ENCODE assay signal across 8 cellular contexts in genomic region chr10:87436104-87436503, GRCh38.
DNase-seq lines count a peak whose midpoint lies in the region; ATAC-seq and TF ChIP-seq lines count a peak whose summit lies in the region.
"Not testable (repeated sequence)": the region's sequence is repeated elsewhere in the genome, so short reads cannot be mapped to it uniquely, and the experiment has no call there.

No MANE protein-coding gene starts in this region.

- POLR2A ChIA-PET in activated B cell treated with CpG ODN at 0.5 μM for 24 hours (lab: Charles Lee): not testable (repeated sequence)

- not testable (repeated sequence) for DNase-seq in GM23338 (ENCODE audit: low spot score); activated B cell treated with CpG ODN at 0.5 μM for 24 hours
- DNase-seq in adrenal gland: peak in 4 of 7 donors; percentile 22 to 53 (median 36)
- peak; percentile 49 to 55 (median 53) for DNase-seq in right cardiac atrium
- DNase-seq in progenitor cell of endocrine pancreas (ENCODE audit: low spot score, unreplicated experiment): peak; percentile 11

- not testable (repeated sequence) for H3K27ac ChIP-seq in 22Rv1; GM23338 (ENCODE audit: low read depth); adrenal gland; right cardiac atrium (ENCODE audit: low read length)

- H3K79me2 ChIP-seq in GM23338 (replicated peaks; ENCODE audit: insufficient read depth): not testable (repeated sequence)

- H3K4me3 Mint-ChIP-seq in GM23338; activated B cell treated with CpG ODN at 0.5 μM for 24 hours; progenitor cell of endocrine pancreas (ENCODE audit: low read depth): not testable (repeated sequence)

- H3K9me3 Mint-ChIP-seq in GM23338; activated B cell treated with CpG ODN at 0.5 μM for 24 hours; progenitor cell of endocrine pancreas (ENCODE audit: low read depth): not testable (repeated sequence)

- CTCF ChIA-PET in activated B cell treated with CpG ODN at 0.5 μM for 24 hours (lab: Charles Lee): not testable (repeated sequence)

- H3K4me1 ChIP-seq in GM23338 (ENCODE audit: insufficient read depth); adrenal gland (replicated peaks in 1 of 2); right cardiac atrium (ENCODE audit: control insufficient read depth, insufficient read depth, low read length): not testable (repeated sequence)

- peak; percentile 80 for ATAC-seq in GM19023 (IDR thresholded peaks at IDR 0.05; ENCODE audit: unreplicated experiment)
- ATAC-seq in GM23338: peak; percentile 99
- ATAC-seq in HG03196 (IDR thresholded peaks at IDR 0.05; ENCODE audit: unreplicated experiment): peak; percentile 75
- peak; percentile 97 for ATAC-seq in activated B cell treated with CpG ODN at 0.5 μM for 24 hours (ENCODE audit: low read depth)
- peak; percentile 94 to 97 for ATAC-seq in right cardiac atrium

- not testable (repeated sequence) for H3K27me3 ChIP-seq in GM23338 (ENCODE audit: insufficient read depth); adrenal gland; right cardiac atrium (ENCODE audit: control insufficient read depth, insufficient read depth)

- H3K4me1 Mint-ChIP-seq in GM23338; activated B cell treated with CpG ODN at 0.5 μM for 24 hours; progenitor cell of endocrine pancreas (ENCODE audit: low read depth): not testable (repeated sequence)

- not testable (repeated sequence) for H3K27ac Mint-ChIP-seq in GM23338, activated B cell treated with CpG ODN at 0.5 μM for 24 hours, progenitor cell of endocrine pancreas

- WGBS in adrenal gland, 4 donors: 0 to 1% methylated on average over 11 of the region's 14 CpGs; no CpG with 5 or more reads in 2 of the 4 donors
- WGBS in right cardiac atrium: under 1% methylated on average over 11 of the region's 14 CpGs

- H4K20me1 ChIP-seq in GM23338 (replicated peaks; ENCODE audit: insufficient read depth): not testable (repeated sequence)

- H2AFZ ChIP-seq in GM23338: not testable (repeated sequence)

- not testable (repeated sequence) for H3K36me3 ChIP-seq in GM23338 (ENCODE audit: insufficient read depth); adrenal gland (replicated peaks in 1 of 2)

- H3K36me3 Mint-ChIP-seq in GM23338 (ENCODE audit: low read depth); activated B cell treated with CpG ODN at 0.5 μM for 24 hours (ENCODE audit: low read depth); progenitor cell of endocrine pancreas (ENCODE audit: insufficient read depth): not testable (repeated sequence)

- H3K9me2 ChIP-seq in GM23338 (ENCODE audit: insufficient read depth): not testable (repeated sequence)

- not testable (repeated sequence) for H3K27me3 Mint-ChIP-seq in GM23338 (ENCODE audit: insufficient read depth, low read depth, poor library complexity); activated B cell treated with CpG ODN at 0.5 μM for 24 hours; progenitor cell of endocrine pancreas

- H3K9me3 ChIP-seq in adrenal gland (replicated peaks in 1 of 3); right cardiac atrium (ENCODE audit: control insufficient read depth, low read length): not testable (repeated sequence)

- intact Hi-C loops in activated B cell treated with CpG ODN at 0.5 μM for 24 hours (cut with micrococcal nuclease); adrenal gland (cut with DNase I); right cardiac atrium (cut with DNase I): not testable (repeated sequence)

- TF ChIP-seq POLR2A in adrenal gland (IDR thresholded peaks at IDR 0.05): not testable (repeated sequence)

- H3K4me2 ChIP-seq in GM23338: not testable (repeated sequence)

- not testable (repeated sequence) for H3K4me3 ChIP-seq in GM23338; adrenal gland; right cardiac atrium (ENCODE audit: low read length)

- TF ChIP-seq CTCF in 22Rv1 (IDR thresholded peaks at IDR 0.05) (0 out of 2 replicates have a peak, but pooled peaks have one; percentile 8), GM23338 (conservative IDR thresholded peaks at IDR 0.05; ENCODE audit: low read depth in 2 of 2) (peak in 1 of 2 experiments; percentile 19; a peak in 1 of 4 replicates), adrenal gland (IDR thresholded peaks at IDR 0.05) (peak in 1 of 6 experiments; percentile 7), progenitor cell of endocrine pancreas (IDR thresholded peaks at IDR 0.05; ENCODE audit: unreplicated experiment) (peak; percentile 36)
- TF ChIP-seq CTCF in activated B cell treated with CpG ODN at 0.5 μM for 24 hours (IDR thresholded peaks at IDR 0.05): not testable (repeated sequence)

- H3F3A ChIP-seq in GM23338 (replicated peaks; ENCODE audit: low read depth): not testable (repeated sequence)
